24 cellular contexts compared by ENCODE assay signal in the genomic region with DNA sequence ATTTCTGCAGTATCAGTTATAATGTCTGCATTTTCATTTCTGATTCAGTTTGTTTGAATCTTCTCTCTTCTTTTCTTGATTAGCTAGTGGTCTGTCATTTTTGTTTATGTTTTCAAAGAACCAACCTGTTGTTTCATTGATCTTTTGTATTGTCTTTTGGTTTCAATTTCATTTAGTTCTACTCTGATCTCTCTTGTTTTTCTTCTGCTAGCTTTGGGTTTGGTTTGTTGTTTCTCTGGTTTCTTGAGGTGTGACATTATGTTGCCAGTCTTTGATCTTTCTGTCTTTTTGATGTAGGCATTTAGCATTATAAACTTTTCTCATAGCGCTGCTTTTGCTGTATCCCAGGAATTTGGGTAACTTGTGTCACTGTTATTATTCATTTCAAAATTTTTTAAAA.
DNase-seq lines count a peak whose midpoint lies in the region; ATAC-seq and TF ChIP-seq lines count a peak whose summit lies in the region.
"Had no signal": no experiment of that assay in that cellular context is flagged by ENCODE, and none has a peak within 500 bp of the region (broad histone marks: within the 10 kb centered on the region; RNA-seq: fewer than 3 reads in every experiment).

No MANE protein-coding gene starts in this region.

- H3K9ac ChIP-seq in DND-41 (ENCODE audit: low read depth, low read length) = no peak overlapping the region

- peaks cover 16% of the 10 kb centered on the region for H3K9me3 Mint-ChIP-seq in activated CD4-positive, alpha-beta T cell treated with anti-CD3 and anti-CD28 coated beads, Interleukin-2, amount 10 ng/mL, durations not matched to agents 7 days and 5 days
- peaks cover 16% of the 10 kb centered on the region for H3K9me3 Mint-ChIP-seq in activated CD8-positive, alpha-beta T cell treated with anti-CD3 and anti-CD28 coated beads for 36 hours
- peaks cover 0 to 4% (median 0%) of the 10 kb centered on the region in 6 donors for H3K9me3 Mint-ChIP-seq in immature natural killer cell
- peaks cover 4 to 5% of the 10 kb centered on the region in 2 donors for H3K9me3 Mint-ChIP-seq in stimulated activated naive B cell treated with anti-CD40 and anti-IgM and Interleukin-4, amounts not matched to agents 10 μg/mL and 1 μg/mL and 100 μg/mL, for 72 hours

- ATAC-seq in DND-41 (ENCODE audit: insufficient read depth, low read depth) (peak; percentile 74), HG03159 (IDR thresholded peaks at IDR 0.05; ENCODE audit: unreplicated experiment) (no peak)
- no peak for ATAC-seq in activated CD8-positive, alpha-beta T cell treated with anti-CD3 and anti-CD28 coated beads for 36 hours
- ATAC-seq in stimulated activated naive B cell treated with anti-CD40 and anti-IgM and Interleukin-4, amounts not matched to agents 10 μg/mL and 1 μg/mL and 100 μg/mL, for 72 hours (replicated peaks) = no peak
- ATAC-seq: Panc1, sciatic nerve, upper lobe of right lung had no signal

- H3K4me3 Mint-ChIP-seq in activated CD4-positive, alpha-beta T cell treated with anti-CD3 and anti-CD28 coated beads, Interleukin-2, amount 10 ng/mL, durations not matched to agents 7 days and 5 days = peak overlapping the region; percentile 62
- peak overlapping the region; percentile 21 for H3K4me3 Mint-ChIP-seq in activated CD8-positive, alpha-beta T cell treated with anti-CD3 and anti-CD28 coated beads for 36 hours
- H3K4me3 Mint-ChIP-seq in immature natural killer cell = peak overlapping the region; percentile 54 to 80 (median 71)
- no peak overlapping the region for H3K4me3 Mint-ChIP-seq in stimulated activated naive B cell treated with anti-CD40 and anti-IgM and Interleukin-4, amounts not matched to agents 10 μg/mL and 1 μg/mL and 100 μg/mL, for 72 hours

- no peak overlapping the region for H2AFZ ChIP-seq in DND-41 (ENCODE audit: low read depth, low read length)

- no peaks in the 10 kb centered on the region; the same call in 1 of the 2 replicates for H4K20me1 ChIP-seq in DND-41 (ENCODE audit: insufficient read depth, low read length)

- intact Hi-C loops in activated CD8-positive, alpha-beta T cell treated with anti-CD3 and anti-CD28 coated beads for 36 hours (cut with micrococcal nuclease) = no loop called here

- DNase-seq in activated CD4-positive, alpha-beta T cell treated with anti-CD3 and anti-CD28 coated beads, Interleukin-2, amount 10 ng/mL, durations not matched to agents 7 days and 5 days = no peak
- no peak for DNase-seq in activated CD4-positive, alpha-beta T cell treated with anti-CD3 and anti-CD28 coated beads for 48 hours
- no peak for DNase-seq in DND-41
- no peak for DNase-seq in activated CD8-positive, alpha-beta T cell treated with anti-CD3 and anti-CD28 coated beads for 36 hours
- peak in 2 of 3 donors; percentile 10 for DNase-seq in immature natural killer cell
- DNase-seq in stimulated activated naive B cell treated with anti-CD40 and anti-IgM and Interleukin-4, amounts not matched to agents 10 μg/mL and 1 μg/mL and 100 μg/mL, for 72 hours = no peak
- no peak for DNase-seq in cerebellar nuclear complex (lab: John Stamatoyannopoulos, UW)
- DNase-seq: activated CD4-positive, alpha-beta T cell treated with anti-CD3 and anti-CD28 coated beads for 1 hour; DMS79; glutamatergic neuron; H7; MV-4-11; NCI-H146; NCI-H510A treated with DMSO at 0.1 percent for 48 hours; SHP77 treated with DMSO at 0.1 percent for 48 hours; substantia nigra; SW 1271; upper lobe of right lung had no signal

- no peak overlapping the region for H3K4me3 ChIP-seq in DND-41 (ENCODE audit: low read depth in 1 of 2, low read length in 2 of 2)
- H3K4me3 ChIP-seq: upper lobe of right lung had no signal

- H3K36me3 ChIP-seq in DND-41 (ENCODE audit: insufficient read depth, low read length) = peaks cover 17% of the 10 kb centered on the region; the same call in 1 of the 2 replicates
- H3K36me3 ChIP-seq: upper lobe of right lung had no signal

- H3K27me3 ChIP-seq in DND-41 (ENCODE audit: insufficient read depth, low read length, poor library complexity) = no peaks in the 10 kb centered on the region
- H3K27me3 ChIP-seq: upper lobe of right lung had no signal

- H3K79me2 ChIP-seq in DND-41 (ENCODE audit: insufficient read depth, low read length) = 0 out of 2 replicates have a peak, but pooled peaks cover 9% of the 10 kb centered on the region

- peaks cover 13% of the 10 kb centered on the region for H3K4me1 ChIP-seq in DND-41 (ENCODE audit: insufficient read depth, low read length)
- H3K4me1 ChIP-seq: upper lobe of right lung had no signal

- POLR2A ChIA-PET in activated CD4-positive, alpha-beta T cell treated with anti-CD3 and anti-CD28 coated beads, Interleukin-2, amount 10 ng/mL, durations not matched to agents 7 days and 5 days (lab: Charles Lee) = no interaction called here
- POLR2A ChIA-PET in activated CD8-positive, alpha-beta T cell treated with anti-CD3 and anti-CD28 coated beads for 36 hours (lab: Charles Lee) = no interaction called here

- peak overlapping the region; percentile 9 for H3K27ac ChIP-seq in DND-41 (ENCODE audit: low read length)
- H3K27ac ChIP-seq: epithelial cell of prostate, upper lobe of right lung had no signal

- no peaks in the 10 kb centered on the region for H3K9me3 ChIP-seq in DND-41 (ENCODE audit: insufficient read depth, low read length, severe bottlenecking)
- H3K9me3 ChIP-seq: upper lobe of right lung had no signal

- TF ChIP-seq CTCF in DND-41 (IDR thresholded peaks at IDR 0.05; ENCODE audit: borderline replicate concordance, extremely low read depth, low read length, poor library complexity, severe bottlenecking) = no peak
- TF ChIP-seq CTCF in activated CD8-positive, alpha-beta T cell treated with anti-CD3 and anti-CD28 coated beads for 36 hours (IDR thresholded peaks at IDR 0.05) = no peak

- CTCF ChIA-PET in activated CD4-positive, alpha-beta T cell treated with anti-CD3 and anti-CD28 coated beads, Interleukin-2, amount 10 ng/mL, durations not matched to agents 7 days and 5 days (lab: Charles Lee) = no interaction called here
- CTCF ChIA-PET in activated CD8-positive, alpha-beta T cell treated with anti-CD3 and anti-CD28 coated beads for 36 hours (lab: Charles Lee) = no interaction called here

- H3K4me1 Mint-ChIP-seq in activated CD4-positive, alpha-beta T cell treated with anti-CD3 and anti-CD28 coated beads, Interleukin-2, amount 10 ng/mL, durations not matched to agents 7 days and 5 days = peaks cover 74% of the 10 kb centered on the region
- H3K4me1 Mint-ChIP-seq in activated CD8-positive, alpha-beta T cell treated with anti-CD3 and anti-CD28 coated beads for 36 hours (ENCODE audit: low read depth) = peaks cover 60% of the 10 kb centered on the region
- H3K4me1 Mint-ChIP-seq in immature natural killer cell = peaks cover 51 to 80% of the 10 kb centered on the region in 2 donors
- H3K4me1 Mint-ChIP-seq in stimulated activated naive B cell treated with anti-CD40 and anti-IgM and Interleukin-4, amounts not matched to agents 10 μg/mL and 1 μg/mL and 100 μg/mL, for 72 hours = peaks cover 49 to 81% of the 10 kb centered on the region in 2 donors

- peaks cover 50% of the 10 kb centered on the region for H3K36me3 Mint-ChIP-seq in activated CD4-positive, alpha-beta T cell treated with anti-CD3 and anti-CD28 coated beads, Interleukin-2, amount 10 ng/mL, durations not matched to agents 7 days and 5 days (ENCODE audit: low read depth)
- peaks cover 41% of the 10 kb centered on the region for H3K36me3 Mint-ChIP-seq in activated CD8-positive, alpha-beta T cell treated with anti-CD3 and anti-CD28 coated beads for 36 hours (ENCODE audit: low read depth)
- peaks cover 14 to 30% (median 16%) of the 10 kb centered on the region in 3 donors for H3K36me3 Mint-ChIP-seq in immature natural killer cell
- peaks cover 61 to 75% of the 10 kb centered on the region in 2 donors for H3K36me3 Mint-ChIP-seq in stimulated activated naive B cell treated with anti-CD40 and anti-IgM and Interleukin-4, amounts not matched to agents 10 μg/mL and 1 μg/mL and 100 μg/mL, for 72 hours

- H3K4me2 ChIP-seq in DND-41 (ENCODE audit: insufficient read depth, low read length) = no peak overlapping the region

- H3K27ac Mint-ChIP-seq in activated CD4-positive, alpha-beta T cell treated with anti-CD3 and anti-CD28 coated beads, Interleukin-2, amount 10 ng/mL, durations not matched to agents 7 days and 5 days = peak overlapping the region; percentile 95
- peak overlapping the region; percentile 65 for H3K27ac Mint-ChIP-seq in activated CD8-positive, alpha-beta T cell treated with anti-CD3 and anti-CD28 coated beads for 36 hours
- H3K27ac Mint-ChIP-seq in immature natural killer cell = peak overlapping the region; percentile 67 to 92 (median 88)
- no peak overlapping the region for H3K27ac Mint-ChIP-seq in stimulated activated naive B cell treated with anti-CD40 and anti-IgM and Interleukin-4, amounts not matched to agents 10 μg/mL and 1 μg/mL and 100 μg/mL, for 72 hours
- H3K27ac Mint-ChIP-seq: activated naive CD4-positive, alpha-beta T cell treated with anti-CD3 and anti-CD28 coated beads, Interleukin-2, amount 50 U/mL, for 72 hours; progenitor cell of endocrine pancreas had no signal

- H3K27me3 Mint-ChIP-seq in activated CD4-positive, alpha-beta T cell treated with anti-CD3 and anti-CD28 coated beads, Interleukin-2, amount 10 ng/mL, durations not matched to agents 7 days and 5 days = no peaks in the 10 kb centered on the region
- H3K27me3 Mint-ChIP-seq in activated CD8-positive, alpha-beta T cell treated with anti-CD3 and anti-CD28 coated beads for 36 hours = no peaks in the 10 kb centered on the region
- peaks cover 0 to 1% (median 0%) of the 10 kb centered on the region in 3 donors for H3K27me3 Mint-ChIP-seq in immature natural killer cell (ENCODE audit: low read depth in 3 of 3)
- H3K27me3 Mint-ChIP-seq in stimulated activated naive B cell treated with anti-CD40 and anti-IgM and Interleukin-4, amounts not matched to agents 10 μg/mL and 1 μg/mL and 100 μg/mL, for 72 hours = no peaks in the 10 kb centered on the region
- H3K27me3 Mint-ChIP-seq: progenitor cell of endocrine pancreas had no signal

Comparison
In these comparisons a context has a peak if more than half of its experiments do, and no peak if none do; other contexts are left out.
1. DNase-seq: peak in immature natural killer cell (2 of 3); none in activated CD4-positive, alpha-beta T cell treated with anti-CD3 and anti-CD28 coated beads, Interleukin-2, amount 10 ng/mL, durations not matched to agents 7 days and 5 days (single experiment), activated CD4-positive, alpha-beta T cell treated with anti-CD3 and anti-CD28 coated beads for 48 hours (single experiment), DND-41 (single experiment), activated CD8-positive, alpha-beta T cell treated with anti-CD3 and anti-CD28 coated beads for 36 hours (single experiment), stimulated activated naive B cell treated with anti-CD40 and anti-IgM and Interleukin-4, amounts not matched to agents 10 μg/mL and 1 μg/mL and 100 μg/mL, for 72 hours (single experiment) and cerebellar nuclear complex (0 of 2).
2. H3K4me3 Mint-ChIP-seq: peak in activated CD4-positive, alpha-beta T cell treated with anti-CD3 and anti-CD28 coated beads, Interleukin-2, amount 10 ng/mL, durations not matched to agents 7 days and 5 days (single experiment), activated CD8-positive, alpha-beta T cell treated with anti-CD3 and anti-CD28 coated beads for 36 hours (single experiment) and immature natural killer cell (5 of 5); none in stimulated activated naive B cell treated with anti-CD40 and anti-IgM and Interleukin-4, amounts not matched to agents 10 μg/mL and 1 μg/mL and 100 μg/mL, for 72 hours (0 of 2).